In genomic region chr2:55810621-55811020, GRCh38 we compare ENCODE assay signal across 1 cellular context.
TF ChIP-seq lines count a peak whose summit lies in the region.

No MANE protein-coding gene starts in this region.

TF ChIP-seq in IMR-90, 13 proteins besides CTCF, POLR2A, EP300 and RAD21 (continued from another document):
- TF ChIP-seq ELK1 (IDR thresholded peaks at IDR 0.05; ENCODE audit: borderline replicate concordance, low read depth, low read length) (no peak), MAFK (IDR thresholded peaks at IDR 0.05; ENCODE audit: low read depth, low read length) (no peak), CEBPB (IDR thresholded peaks at IDR 0.05; ENCODE audit: low read depth, low read length) (no peak), MXI1 (IDR thresholded peaks at IDR 0.05; ENCODE audit: borderline replicate concordance, low read depth, low read length) (no peak), RFX5 (IDR thresholded peaks at IDR 0.05; ENCODE audit: low read depth, low read length) (no peak), NFE2L2 (IDR thresholded peaks at IDR 0.05; ENCODE audit: low read depth, low read length) (no peak), CHD1 (IDR thresholded peaks at IDR 0.05; ENCODE audit: low read depth, low read length) (no peak), SMC3 (IDR thresholded peaks at IDR 0.05; ENCODE audit: low read depth, low read length) (no peak)
